In the genomic region with DNA sequence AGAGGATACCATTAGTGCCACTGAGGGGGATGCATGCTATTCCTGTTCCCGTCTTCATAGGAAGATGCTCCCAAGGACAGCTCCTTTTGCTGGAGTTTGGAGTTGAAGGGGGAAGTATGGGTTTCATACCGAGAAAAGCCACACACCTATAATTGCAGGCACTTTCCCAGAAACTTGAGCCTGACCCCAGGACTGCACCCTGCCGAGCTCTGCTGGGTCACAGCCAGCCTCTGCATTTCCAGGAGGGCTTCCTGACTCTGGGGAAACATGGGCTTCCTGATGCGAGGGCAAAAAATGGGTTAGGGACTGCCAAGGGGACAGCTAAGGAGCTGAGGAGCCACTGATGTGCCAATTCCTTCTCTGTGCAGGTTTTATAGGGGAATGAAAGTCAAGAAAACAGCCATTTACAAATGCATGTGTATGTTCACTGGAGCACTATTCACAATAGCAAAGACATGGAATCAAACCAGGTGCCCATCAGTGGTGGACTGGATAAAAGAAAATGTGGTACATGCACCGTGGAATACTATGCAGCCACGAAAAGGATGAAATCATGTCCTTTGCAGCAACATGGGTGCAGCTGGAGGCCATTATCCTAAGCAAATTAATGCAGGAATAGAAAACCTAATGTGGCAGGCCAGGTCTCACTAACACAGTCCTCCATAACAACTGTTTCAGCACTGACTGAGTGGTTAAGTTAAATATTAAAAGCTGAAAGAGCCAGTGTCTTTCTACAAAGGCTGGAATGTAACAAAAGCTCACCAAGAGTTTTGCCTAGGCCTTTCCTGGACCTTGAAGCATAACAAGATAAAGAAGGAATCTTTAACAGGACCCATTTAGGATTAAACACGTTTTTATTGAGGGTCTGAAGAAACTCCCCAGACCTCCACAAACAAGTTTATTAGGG, we compare ENCODE assay signal across 24 cellular contexts.
"Had no signal": no experiment of that assay in that cellular context is flagged by ENCODE, and none has a peak within 500 bp of the region (broad histone marks: within the 10 kb centered on the region; RNA-seq: fewer than 3 reads in every experiment).

No MANE protein-coding gene starts in this region.

- H3K27me3 ChIP-seq: breast epithelium, colonic mucosa, dorsolateral prefrontal cortex, heart right ventricle, pancreas, right lobe of liver had no signal

- FAIRE-seq: kidney, pancreas, TTC549 had no signal

- H3K27ac ChIP-seq: breast epithelium, colonic mucosa, dorsolateral prefrontal cortex, epithelial cell of prostate, heart right ventricle, left ventricle myocardium inferior, pancreas, right lobe of liver, skin epidermis, tibial artery had no signal

- DNase-seq: activated B cell treated with CpG ODN at 0.5 μM for 24 hours; activated CD4-positive, alpha-beta memory T cell treated with anti-CD3 and anti-CD28 coated beads for 36 hours; activated CD4-positive, alpha-beta T cell treated with anti-CD3 and anti-CD28 coated beads for 4 hours; activated effector memory CD4-positive, alpha-beta T cell treated with Interleukin-2 at 50 U/mL for 16 hours; activated naive CD4-positive, alpha-beta T cell treated with anti-CD3 and anti-CD28 coated beads for 36 hours; activated naive CD8-positive, alpha-beta T cell treated with anti-CD3 and anti-CD28 coated beads, Interleukin-2, amount 10 ng/mL, durations not matched to agents 7 days and 5 days; activated T-cell treated with anti-CD3 and anti-CD28 coated beads, Interleukin-2, amount 50 U/mL, for 48 hours; amniotic stem cell; colonic mucosa; dorsolateral prefrontal cortex; heart right ventricle; kidney; left ventricle myocardium inferior; pancreas; right lobe of liver; stimulated activated CD4-positive, alpha-beta T cell treated with anti-CD3 and anti-CD28 coated beads, Interleukin-2, amount 100 ng/mL, for 24 hours; stimulated activated naive CD8-positive, alpha-beta T cell treated with anti-CD3 and anti-CD28 coated beads, Interleukin-15, amount 100 ng/mL, for 72 hours; tibial artery had no signal

- ATAC-seq: heart right ventricle; natural killer cell treated with Interleukin-12 subunit alpha and Interleukin-12 subunit beta and Interleukin-15 and Interleukin-18, amount 100 ng/mL, for 72 hours; pancreas; right lobe of liver; stimulated activated effector memory CD8-positive, alpha-beta T cell treated with anti-CD3 and anti-CD28 coated beads, Interleukin-12 subunit alpha, Interleukin-12 subunit beta, amount 100 ng/mL, for 72 hours; stimulated activated naive CD8-positive, alpha-beta T cell treated with anti-CD3 and anti-CD28 coated beads, Interleukin-15, amount 100 ng/mL, for 72 hours had no signal

- H3K4me3 ChIP-seq: breast epithelium, colonic mucosa, dorsolateral prefrontal cortex, heart right ventricle, left ventricle myocardium inferior, pancreas, right lobe of liver, skin epidermis, tibial artery had no signal

- H3K9me3 ChIP-seq: breast epithelium, colonic mucosa, heart right ventricle, left ventricle myocardium inferior, pancreas, right lobe of liver, tibial artery had no signal

- H3K4me1 ChIP-seq: breast epithelium, colonic mucosa, pancreas, right lobe of liver had no signal

- H3K36me3 ChIP-seq: breast epithelium, colonic mucosa, heart right ventricle, left ventricle myocardium inferior, pancreas, right lobe of liver, tibial artery had no signal
